Comparison of ENCODE assay signal across 28 cellular contexts in the genomic region with DNA sequence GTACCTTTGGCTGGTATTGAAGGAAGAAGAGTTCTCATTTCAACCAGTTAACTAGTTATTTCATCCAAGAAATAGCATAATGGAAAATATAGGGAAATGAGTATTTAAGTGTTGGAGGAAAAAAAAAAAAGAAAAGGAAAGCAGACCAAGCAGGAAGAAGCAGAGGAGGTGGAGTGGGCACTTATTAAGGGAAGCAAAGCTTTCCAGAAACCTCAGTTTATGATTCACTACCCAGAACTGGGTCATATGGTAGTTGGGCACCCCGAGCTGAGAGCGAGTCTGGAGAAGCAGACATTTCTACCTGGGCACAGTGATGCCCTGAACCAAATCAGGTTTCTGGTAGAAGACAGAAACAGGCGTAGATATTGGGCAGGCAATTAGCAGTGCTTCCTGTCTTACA.
"Had no signal": no experiment of that assay in that cellular context is flagged by ENCODE, and none has a peak within 500 bp of the region (broad histone marks: within the 10 kb centered on the region; RNA-seq: fewer than 3 reads in every experiment).

No MANE protein-coding gene starts in this region.

- H3K36me3 ChIP-seq: colonic mucosa, gastrocnemius medialis, heart left ventricle, left lung, neutrophil, right atrium auricular region, suprapubic skin, thyroid gland had no signal

- H3K36me3 Mint-ChIP-seq: mesothelial cell of epicardium; naive B cell; natural killer cell treated with Interleukin-12 subunit alpha and Interleukin-12 subunit beta and Interleukin-15 and Interleukin-18, amount 100 ng/mL, for 72 hours; stimulated activated effector memory CD8-positive, alpha-beta T cell treated with anti-CD3 and anti-CD28 coated beads, Interleukin-12 subunit alpha, Interleukin-12 subunit beta, amount 100 ng/mL, for 72 hours had no signal

- ATAC-seq: left cardiac atrium; left lung; mucosa of descending colon; natural killer cell treated with Interleukin-12 subunit alpha and Interleukin-12 subunit beta and Interleukin-15 and Interleukin-18, amount 100 ng/mL, for 72 hours; sciatic nerve; stimulated activated effector memory CD8-positive, alpha-beta T cell treated with anti-CD3 and anti-CD28 coated beads, Interleukin-12 subunit alpha, Interleukin-12 subunit beta, amount 100 ng/mL, for 72 hours had no signal

- H3K4me1 Mint-ChIP-seq: mesothelial cell of epicardium; stimulated activated effector memory CD8-positive, alpha-beta T cell treated with anti-CD3 and anti-CD28 coated beads, Interleukin-12 subunit alpha, Interleukin-12 subunit beta, amount 100 ng/mL, for 72 hours had no signal

- H3K27me3 Mint-ChIP-seq: naive B cell; stimulated activated naive CD8-positive, alpha-beta T cell treated with anti-CD3 and anti-CD28 coated beads, Interleukin-15, Interleukin-2, amounts not matched to agents 100 ng/mL and 50 ng/mL, for 24 hours had no signal

- H3K9me3 Mint-ChIP-seq: mesothelial cell of epicardium; naive B cell; natural killer cell treated with Interleukin-12 subunit alpha and Interleukin-12 subunit beta and Interleukin-15 and Interleukin-18, amount 100 ng/mL, for 72 hours; neural crest cell; stimulated activated effector memory CD8-positive, alpha-beta T cell treated with anti-CD3 and anti-CD28 coated beads, Interleukin-12 subunit alpha, Interleukin-12 subunit beta, amount 100 ng/mL, for 72 hours; stimulated activated naive CD8-positive, alpha-beta T cell treated with anti-CD3 and anti-CD28 coated beads, Interleukin-15, Interleukin-2, amounts not matched to agents 100 ng/mL and 50 ng/mL, for 24 hours had no signal

- DNase-seq: central memory CD4-positive, alpha-beta T cell; colonic mucosa; effector CD4-positive, alpha-beta T cell; foreskin fibroblast; heart left ventricle; kidney; left cardiac atrium; left lung; mesenchymal stem cell; mucosa of descending colon; naive B cell; stimulated activated CD4-positive, alpha-beta T cell treated with anti-CD3 and anti-CD28 coated beads, Interleukin-2, amount 100 ng/mL, for 24 hours; stimulated activated CD4-positive, alpha-beta T cell treated with anti-CD3 and anti-CD28 coated beads, Interleukin-4, amount 100 ng/mL, for 24 hours; thyroid gland; trophoblast cell had no signal

- H3K4me3 Mint-ChIP-seq: mesothelial cell of epicardium; naive B cell; natural killer cell treated with Interleukin-12 subunit alpha and Interleukin-12 subunit beta and Interleukin-15 and Interleukin-18, amount 100 ng/mL, for 72 hours; neural crest cell; stimulated activated effector memory CD8-positive, alpha-beta T cell treated with anti-CD3 and anti-CD28 coated beads, Interleukin-12 subunit alpha, Interleukin-12 subunit beta, amount 100 ng/mL, for 72 hours; stimulated activated naive CD8-positive, alpha-beta T cell treated with anti-CD3 and anti-CD28 coated beads, Interleukin-15, Interleukin-2, amounts not matched to agents 100 ng/mL and 50 ng/mL, for 24 hours had no signal

- H3K4me1 ChIP-seq: colonic mucosa, left lung, parathyroid adenoma, suprapubic skin, thyroid gland had no signal

- H3K4me3 ChIP-seq: colonic mucosa, gastrocnemius medialis, heart left ventricle, hepatocyte, left lung, mucosa of descending colon, right atrium auricular region, suprapubic skin, thyroid gland had no signal

- H3K27me3 ChIP-seq: colonic mucosa, gastrocnemius medialis, heart left ventricle, hepatocyte, left lung, neutrophil, right atrium auricular region, suprapubic skin, thyroid gland had no signal

- H3K27ac ChIP-seq: colonic mucosa, hepatocyte, left lung, neutrophil, parathyroid adenoma, right atrium auricular region, suprapubic skin, thyroid gland had no signal

- H3K27ac Mint-ChIP-seq: mesothelial cell of epicardium; natural killer cell treated with Interleukin-12 subunit alpha and Interleukin-12 subunit beta and Interleukin-15 and Interleukin-18, amount 100 ng/mL, for 72 hours; progenitor cell of endocrine pancreas; stimulated activated effector memory CD8-positive, alpha-beta T cell treated with anti-CD3 and anti-CD28 coated beads, Interleukin-12 subunit alpha, Interleukin-12 subunit beta, amount 100 ng/mL, for 72 hours; stimulated activated naive CD8-positive, alpha-beta T cell treated with anti-CD3 and anti-CD28 coated beads, Interleukin-15, Interleukin-2, amounts not matched to agents 100 ng/mL and 50 ng/mL, for 24 hours had no signal

- H3K9me3 ChIP-seq: colonic mucosa, gastrocnemius medialis, heart left ventricle, left lung, mucosa of descending colon, neutrophil, right atrium auricular region, suprapubic skin, thyroid gland had no signal
